ENCODE assay signal across 8 cellular contexts in genomic region chr9:90141723-90142122, GRCh38.
A peak's percentile ranks its signal among the peaks of the same experiment; 100 is the strongest.
DNase-seq lines count a peak whose midpoint lies in the region; ATAC-seq and TF ChIP-seq lines count a peak whose summit lies in the region.

No MANE protein-coding gene starts in this region.

- no peaks in the 10 kb centered on the region for H3K36me3 Mint-ChIP-seq in activated B cell treated with CpG ODN at 0.5 μM for 24 hours (ENCODE audit: low read depth)

- peak; percentile 52 for TF ChIP-seq CTCF in activated B cell treated with CpG ODN at 0.5 μM for 24 hours (IDR thresholded peaks at IDR 0.05)

- no peak overlapping the region for H3K27ac Mint-ChIP-seq in activated B cell treated with CpG ODN at 0.5 μM for 24 hours

- ATAC-seq in activated B cell treated with CpG ODN at 0.5 μM for 24 hours (ENCODE audit: low read depth), result peak; percentile 42
- no peak for ATAC-seq in GM21786 (IDR thresholded peaks at IDR 0.05; ENCODE audit: unreplicated experiment)

- peaks cover 17% of the 10 kb centered on the region for H3K27me3 Mint-ChIP-seq in activated B cell treated with CpG ODN at 0.5 μM for 24 hours

- CTCF ChIA-PET in activated B cell treated with CpG ODN at 0.5 μM for 24 hours (lab: Charles Lee), result interaction anchor here (0.6 to 3.5 kb wide), 13 partner anchors 20 to 1110 kb away, joined by 3 to 16 read pairs (median 5); no protein-coding TSS in a partner anchor

- no peak overlapping the region for H3K4me3 Mint-ChIP-seq in activated B cell treated with CpG ODN at 0.5 μM for 24 hours

- H3K9me3 Mint-ChIP-seq in activated B cell treated with CpG ODN at 0.5 μM for 24 hours, result no peaks in the 10 kb centered on the region

- intact Hi-C loops in activated B cell treated with CpG ODN at 0.5 μM for 24 hours (cut with micrococcal nuclease), result loop anchor here (1.0 to 10.0 kb wide), 8 partner anchors 36 to 1283 kb away; partner anchors contain the start of genes DIRAS2 and NFIL3

- DNase-seq in GM03348 (ENCODE audit: low spot score), result peak; percentile 43
- DNase-seq in NCI-H1436 (lab: John Stamatoyannopoulos, UW), result peak; percentile 47
- DNase-seq in activated B cell treated with CpG ODN at 0.5 μM for 24 hours, result no peak
- DNase-seq in left kidney (ENCODE audit: low read depth, low spot score), result peak; percentile 44
- no peak for DNase-seq in activated naive CD4-positive, alpha-beta T cell (lab: John Stamatoyannopoulos, UW)
- no peak for DNase-seq in MG63
- no peak for DNase-seq in activated T-cell treated with anti-CD3 and anti-CD28 coated beads, Interleukin-2, amount 50 U/mL, for 1 hour

- H3K9me3 ChIP-seq in MG63, result no peaks in the 10 kb centered on the region

- POLR2A ChIA-PET in activated B cell treated with CpG ODN at 0.5 μM for 24 hours (lab: Charles Lee), result no interaction called here

- H3K4me3 ChIP-seq in MG63, result no peak overlapping the region

- H3K4me1 Mint-ChIP-seq in activated B cell treated with CpG ODN at 0.5 μM for 24 hours, result peaks cover 4% of the 10 kb centered on the region

- H3K27me3 ChIP-seq in MG63, result no peaks in the 10 kb centered on the region

- H3K36me3 ChIP-seq in MG63, result no peaks in the 10 kb centered on the region

Comparison
In these comparisons a context has a peak if more than half of its experiments do, and no peak if none do; other contexts are left out.
1. DNase-seq: peak in GM03348 (single experiment), NCI-H1436 (single experiment) and left kidney (single experiment); none in activated B cell treated with CpG ODN at 0.5 μM for 24 hours (single experiment), activated naive CD4-positive, alpha-beta T cell (0 of 4), MG63 (single experiment) and activated T-cell treated with anti-CD3 and anti-CD28 coated beads, Interleukin-2, amount 50 U/mL, for 1 hour (single experiment).